In genomic region chr1:89128003-89128458, GRCh38 we compare ENCODE assay signal across 1 cellular context.
TF ChIP-seq lines count a peak whose summit lies in the region.

No MANE protein-coding gene starts in this region.

TF ChIP-seq in HepG2, 621 proteins besides CTCF, POLR2A, EP300 and RAD21:
- peak; percentile 68; the same call in 1 of the 2 replicates for TF ChIP-seq ZBTB33 (CRISPR knock-in tag; IDR thresholded peaks at IDR 0.05)
